ENCODE assay signal across 9 cellular contexts in genomic region chr19:55536951-55537740, GRCh38. TPM values are rescaled to one million over a fixed set of nuclear protein-coding genes. Genes with fewer than 3 reads are reported as not detected.
DNase-seq lines count a peak whose midpoint lies in the region; TF ChIP-seq lines count a peak whose summit lies in the region.
"Had no signal": no experiment of that assay in that cellular context is flagged by ENCODE, and none has a peak within 500 bp of the region (broad histone marks: within the 10 kb centered on the region; RNA-seq: fewer than 3 reads in every experiment).

Gene SBK2, minus strand, starts transcription at chr19:55537133. Its CDS starts 839 bp downstream, at chr19:55536294.

- H3K9ac ChIP-seq in NT2/D1 (ENCODE audit: insufficient read length, low read depth) (peak within 1 kb of the TSS; percentile 72), trophoblast cell (ENCODE audit: low read length) (no peak within 1 kb of the TSS)

- H4K8ac ChIP-seq in trophoblast cell (ENCODE audit: low read depth, low read length), result no peak within 1 kb of the TSS

- no peaks in the 10 kb centered on the region for H3K36me3 ChIP-seq in NT2/D1 (ENCODE audit: insufficient read depth, insufficient read length, low read length)
- no peaks in the 10 kb centered on the region for H3K36me3 ChIP-seq in trophoblast cell (ENCODE audit: control insufficient read depth in 1 of 2, insufficient read depth in 2 of 2, low read length in 2 of 2)
- no peaks in the 10 kb centered on the region for H3K36me3 ChIP-seq in thyroid gland
- H3K36me3 ChIP-seq: esophagus muscularis mucosa had no signal

- no peak within 1 kb of the TSS for H3K4me2 ChIP-seq in trophoblast cell (ENCODE audit: low read length)

- no peaks in the 10 kb centered on the region for H3K79me2 ChIP-seq in trophoblast cell (ENCODE audit: control insufficient read depth, insufficient read depth, low read length, poor library complexity)

- intact Hi-C loops in thyroid gland (cut with DNase I), result no loop called here

- H3K14ac ChIP-seq in trophoblast cell (ENCODE audit: low read length), result no peak within 1 kb of the TSS

- TF ChIP-seq CTCF in GM20000 (IDR thresholded peaks at IDR 0.05; ENCODE audit: extremely low read depth, missing control alignments) (no peak), fibroblast of pulmonary artery (IDR thresholded peaks at IDR 0.05; ENCODE audit: low read length, missing control alignments) (peak; percentile 8), thyroid gland (IDR thresholded peaks at IDR 0.05) (no peak)

- H3K4me1 ChIP-seq in NT2/D1 (ENCODE audit: insufficient read depth, insufficient read length) (peaks cover 14% of the 10 kb centered on the region), trophoblast cell (ENCODE audit: control insufficient read depth in 1 of 2, insufficient read depth in 2 of 2, low read length in 2 of 2) (peaks cover 4 to 5% of the 10 kb centered on the region in 2 experiments), thyroid gland (no peaks in the 10 kb centered on the region)

- H3K27ac ChIP-seq in trophoblast cell (ENCODE audit: low read depth, low read length) (no peak within 1 kb of the TSS), thyroid gland (no peak within 1 kb of the TSS)
- H3K27ac ChIP-seq: esophagus muscularis mucosa had no signal

- H2BK5ac ChIP-seq in trophoblast cell (ENCODE audit: low read depth, low read length, poor library complexity), result no peak within 1 kb of the TSS

- DNase-seq in GM20000 (ENCODE audit: low spot score) (peak; percentile 45), NT2/D1 (ENCODE audit: low read depth, low spot score) (no peak), fibroblast of pulmonary artery (ENCODE audit: low read depth) (no peak), trophoblast cell (no peak), medulla oblongata (ENCODE audit: extremely low spot score) (no peak), thyroid gland (no peak)
- no peak for DNase-seq in activated CD4-positive, alpha-beta T cell treated with anti-CD3 and anti-CD28 coated beads, Interleukin-2, amount 50 U/mL, for 4 hours

- no peak within 1 kb of the TSS for H2AFZ ChIP-seq in trophoblast cell (ENCODE audit: insufficient read depth, low read length, poor library complexity)

- H2BK12ac ChIP-seq in trophoblast cell (ENCODE audit: low read length), result no peak within 1 kb of the TSS

- H4K12ac ChIP-seq in trophoblast cell (ENCODE audit: low read depth, low read length), result no peak within 1 kb of the TSS

- no peak within 1 kb of the TSS for H2AK5ac ChIP-seq in trophoblast cell (ENCODE audit: low read length)

- no peak for TF ChIP-seq POLR2A in thyroid gland (IDR thresholded peaks at IDR 0.05)

- no CpG with 5 or more reads among the region's 14 CpGs for WGBS in trophoblast cell (ENCODE audit: extremely low coverage, insufficient coverage, insufficient read length)
- 29 to 43% methylated on average over 6 to 9 of the region's 14 CpGs for WGBS in thyroid gland, 2 donors

- peaks cover 2% of the 10 kb centered on the region for H3K79me1 ChIP-seq in trophoblast cell (ENCODE audit: low read length)

- no peak within 1 kb of the TSS for H3K4ac ChIP-seq in trophoblast cell (ENCODE audit: low read depth, low read length)

- H4K91ac ChIP-seq in trophoblast cell (ENCODE audit: low read depth, low read length), result peak within 1 kb of the TSS; percentile 34

- H3K27me3 ChIP-seq in NT2/D1 (ENCODE audit: insufficient read depth, insufficient read length), result no peaks in the 10 kb centered on the region
- no peaks in the 10 kb centered on the region for H3K27me3 ChIP-seq in trophoblast cell (ENCODE audit: insufficient read depth, low read length)
- no peaks in the 10 kb centered on the region for H3K27me3 ChIP-seq in thyroid gland

- no peaks in the 10 kb centered on the region for H3K9me3 ChIP-seq in NT2/D1 (ENCODE audit: insufficient read depth, low read length)
- H3K9me3 ChIP-seq in trophoblast cell (ENCODE audit: insufficient read depth, low read depth, low read length), result no peaks in the 10 kb centered on the region
- H3K9me3 ChIP-seq in thyroid gland, result no peaks in the 10 kb centered on the region
- H3K9me3 ChIP-seq: esophagus muscularis mucosa had no signal

- H3K23ac ChIP-seq in trophoblast cell (ENCODE audit: low read length), result no peak within 1 kb of the TSS

- H3K4me3 ChIP-seq in NT2/D1 (ENCODE audit: insufficient read length, low read depth), result peak within 1 kb of the TSS; percentile 23
- H3K4me3 ChIP-seq in fibroblast of pulmonary artery (replicated peaks; ENCODE audit: low read depth, low read length), result no peak within 1 kb of the TSS
- no peak within 1 kb of the TSS for H3K4me3 ChIP-seq in trophoblast cell (ENCODE audit: low read depth, low read length)
- H3K4me3 ChIP-seq in thyroid gland (replicated peaks in 1 of 3), result no peak within 1 kb of the TSS
- H3K4me3 ChIP-seq: esophagus muscularis mucosa had no signal

- H3K18ac ChIP-seq in trophoblast cell (ENCODE audit: low read length), result peak within 1 kb of the TSS; percentile 58

- no peak within 1 kb of the TSS for H2BK120ac ChIP-seq in trophoblast cell (ENCODE audit: insufficient read depth, low read length, poor library complexity)

RNA-seq across cellular contexts. Expression of gene SBK2, which starts in this region (rescaled TPM):
- polyA plus RNA-seq in trophoblast cell (2013), result 0.30 and 0.31 TPM in 2 replicates
- not detected for total RNA-seq in thyroid gland
- total RNA-seq: esophagus muscularis mucosa, liver had no signal
- polyA plus RNA-seq: liver had no signal
